1 cellular context compared by ENCODE assay signal in the genomic region with DNA sequence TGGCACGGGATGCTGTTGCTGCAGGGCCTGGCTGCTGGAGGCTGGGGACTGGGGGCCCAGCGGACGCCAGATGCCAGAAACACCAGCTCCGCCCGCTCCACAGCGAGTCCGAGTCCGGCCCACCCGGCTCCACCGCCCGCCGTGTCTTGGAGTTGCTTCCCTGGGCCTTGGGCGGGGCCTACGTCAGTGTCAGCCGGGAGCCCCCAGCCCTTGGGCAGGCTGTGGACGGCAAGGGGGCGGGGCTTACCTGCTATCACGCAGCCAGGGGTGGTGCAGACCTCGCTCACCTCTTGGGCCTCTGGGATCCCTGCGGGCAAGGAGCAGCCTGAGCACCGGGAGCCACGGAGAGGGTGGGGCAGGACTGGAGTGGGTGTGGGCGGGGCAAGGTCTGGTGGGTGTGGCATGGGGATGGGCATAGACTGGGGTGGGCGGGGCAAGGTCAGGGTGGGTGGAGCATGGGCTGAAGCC.
A peak's percentile ranks its signal among the peaks of the same experiment; 100 is the strongest.
TF ChIP-seq lines count a peak whose summit lies in the region.

No MANE protein-coding gene starts in this region.

TF ChIP-seq in HEK293, 187 proteins besides CTCF, POLR2A, EP300 and RAD21 (continued from another document):
- TF ChIP-seq, protein P1, sequence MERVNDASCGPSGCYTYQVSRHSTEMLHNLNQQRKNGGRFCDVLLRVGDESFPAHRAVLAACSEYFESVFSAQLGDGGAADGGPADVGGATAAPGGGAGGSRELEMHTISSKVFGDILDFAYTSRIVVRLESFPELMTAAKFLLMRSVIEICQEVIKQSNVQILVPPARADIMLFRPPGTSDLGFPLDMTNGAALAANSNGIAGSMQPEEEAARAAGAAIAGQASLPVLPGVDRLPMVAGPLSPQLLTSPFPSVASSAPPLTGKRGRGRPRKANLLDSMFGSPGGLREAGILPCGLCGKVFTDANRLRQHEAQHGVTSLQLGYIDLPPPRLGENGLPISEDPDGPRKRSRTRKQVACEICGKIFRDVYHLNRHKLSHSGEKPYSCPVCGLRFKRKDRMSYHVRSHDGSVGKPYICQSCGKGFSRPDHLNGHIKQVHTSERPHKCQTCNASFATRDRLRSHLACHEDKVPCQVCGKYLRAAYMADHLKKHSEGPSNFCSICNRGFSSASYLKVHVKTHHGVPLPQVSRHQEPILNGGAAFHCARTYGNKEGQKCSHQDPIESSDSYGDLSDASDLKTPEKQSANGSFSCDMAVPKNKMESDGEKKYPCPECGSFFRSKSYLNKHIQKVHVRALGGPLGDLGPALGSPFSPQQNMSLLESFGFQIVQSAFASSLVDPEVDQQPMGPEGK (tag by site-specific recombination; IDR thresholded peaks at IDR 0.05) = 0 out of 2 replicates have a peak, but pooled peaks have one; percentile 39
- TF ChIP-seq ZSCAN23 (tag by site-specific recombination; IDR thresholded peaks at IDR 0.05) (no peak), GLIS1 (tag by site-specific recombination; IDR thresholded peaks at IDR 0.05) (no peak)
- TF ChIP-seq, protein P2, sequence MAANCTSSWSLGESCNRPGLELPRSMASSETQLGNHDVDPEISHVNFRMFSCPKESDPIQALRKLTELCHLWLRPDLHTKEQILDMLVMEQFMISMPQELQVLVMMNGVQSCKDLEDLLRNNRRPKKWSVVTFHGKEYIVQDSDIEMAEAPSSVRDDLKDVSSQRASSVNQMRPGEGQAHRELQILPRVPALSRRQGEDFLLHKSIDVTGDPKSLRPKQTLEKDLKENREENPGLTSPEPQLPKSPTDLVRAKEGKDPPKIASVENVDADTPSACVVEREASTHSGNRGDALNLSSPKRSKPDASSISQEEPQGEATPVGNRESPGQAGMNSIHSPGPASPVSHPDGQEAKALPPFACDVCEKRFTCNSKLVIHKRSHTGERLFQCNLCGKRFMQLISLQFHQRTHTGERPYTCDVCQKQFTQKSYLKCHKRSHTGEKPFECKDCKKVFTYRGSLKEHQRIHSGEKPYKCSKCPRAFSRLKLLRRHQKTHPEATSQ (tag by site-specific recombination; IDR thresholded peaks at IDR 0.05) = no peak
